2 cellular contexts compared by ENCODE assay signal in genomic region chr22:23359583-23360123, GRCh38.
TF ChIP-seq lines count a peak whose summit lies in the region.

No MANE protein-coding gene starts in this region.

TF ChIP-seq in HepG2, 621 proteins besides CTCF, POLR2A, EP300 and RAD21:
- TF ChIP-seq ZNF691 (CRISPR knock-in tag; IDR thresholded peaks at IDR 0.05; ENCODE audit: borderline replicate concordance, low read depth) (no peak), GFI1 (CRISPR knock-in tag; IDR thresholded peaks at IDR 0.05; ENCODE audit: borderline replicate concordance) (no peak), ZNF629 (CRISPR knock-in tag; conservative IDR thresholded peaks at IDR 0.05) (peak; percentile 55)

TF ChIP-seq in K562, 482 proteins besides CTCF, POLR2A, EP300 and RAD21 (continued from another document):
- TF ChIP-seq HINFP (tag; conservative IDR thresholded peaks at IDR 0.05; ENCODE audit: low read depth): no peak
- no peak for TF ChIP-seq TAF7 (tag; IDR thresholded peaks at IDR 0.05)
